Comparison of ENCODE assay signal across 21 cellular contexts in genomic region chr7:130342701-130343380, GRCh38. TPM values are rescaled to one million over a fixed set of nuclear protein-coding genes. Genes with fewer than 3 reads are reported as not detected.
DNase-seq lines count a peak whose midpoint lies in the region; ATAC-seq, FAIRE-seq and TF ChIP-seq lines count a peak whose summit lies in the region.
"Had no signal": no experiment of that assay in that cellular context is flagged by ENCODE, and none has a peak within 500 bp of the region (broad histone marks: within the 10 kb centered on the region; RNA-seq: fewer than 3 reads in every experiment).

No MANE protein-coding gene starts in this region.

- peak; percentile 34 for FAIRE-seq in astrocyte (lab: Jason Lieb, UNC)
- FAIRE-seq: A204.1, G401.6, GM12892, HTR-8/SVneo had no signal

- ATAC-seq in GM18505 (IDR thresholded peaks at IDR 0.05; ENCODE audit: unreplicated experiment): no peak
- ATAC-seq: GM23338, HCT116 had no signal

- H3K4me3 ChIP-seq in Caco-2 (ENCODE audit: low read depth, low read length) (no peak overlapping the region), astrocyte (ENCODE audit: insufficient read depth, low read depth, low read length) (no peak overlapping the region)
- H3K4me3 ChIP-seq: GM23338 had no signal

- H3K4me1 Mint-ChIP-seq in Caco-2 (ENCODE audit: low read depth, unreplicated experiment) (peaks cover 18% of the 10 kb centered on the region), astrocyte (ENCODE audit: low read depth, unreplicated experiment) (peaks cover 8% of the 10 kb centered on the region), nephron (peaks cover 42% of the 10 kb centered on the region)
- H3K4me1 Mint-ChIP-seq: CD4-positive, alpha-beta memory T cell; IgD-negative memory B cell had no signal

- H3K36me3 ChIP-seq in Caco-2 (ENCODE audit: control insufficient read depth, insufficient read depth, low read length) (no peaks in the 10 kb centered on the region), astrocyte (ENCODE audit: insufficient read depth, low read length) (no peaks in the 10 kb centered on the region)

- H3K27ac ChIP-seq in astrocyte (ENCODE audit: low read depth, low read length): no peak overlapping the region
- H3K27ac ChIP-seq: C4-2B had no signal

- BruUV-seq in Caco-2 (replicated peaks; lab: Mats Ljungman, UMichigan): no TSS peak

- no peaks in the 10 kb centered on the region for H3K79me2 ChIP-seq in astrocyte (ENCODE audit: insufficient read depth, low read length)

- H3K27me3 Mint-ChIP-seq in Caco-2 (ENCODE audit: insufficient read depth, unreplicated experiment): no peaks in the 10 kb centered on the region
- H3K27me3 Mint-ChIP-seq in astrocyte (ENCODE audit: low read depth, unreplicated experiment): peaks cover 3% of the 10 kb centered on the region
- H3K27me3 Mint-ChIP-seq in nephron (ENCODE audit: low read depth): no peaks in the 10 kb centered on the region

- H3K9me3 Mint-ChIP-seq in Caco-2 (ENCODE audit: unreplicated experiment) (no peaks in the 10 kb centered on the region), astrocyte (ENCODE audit: unreplicated experiment) (no peaks in the 10 kb centered on the region), nephron (peaks cover 3% of the 10 kb centered on the region)
- H3K9me3 Mint-ChIP-seq: GM23338 had no signal

- no peak overlapping the region for H3K4me2 ChIP-seq in astrocyte (ENCODE audit: low read length)
- H3K4me2 ChIP-seq: GM23338 had no signal

- peaks cover 7% of the 10 kb centered on the region; the same call in 1 of the 2 replicates for H3K9me3 ChIP-seq in Caco-2
- H3K9me3 ChIP-seq in astrocyte (ENCODE audit: insufficient read depth, low read depth, low read length): no peaks in the 10 kb centered on the region

- H3K4me3 Mint-ChIP-seq in Caco-2 (ENCODE audit: unreplicated experiment) (peak overlapping the region; percentile 39), astrocyte (ENCODE audit: unreplicated experiment) (no peak overlapping the region), nephron (no peak overlapping the region)
- H3K4me3 Mint-ChIP-seq: CD4-positive, alpha-beta memory T cell; GM23338; IgD-negative memory B cell had no signal

- DNase-seq in Caco-2: peak in 1 of 2 experiments; percentile 22
- peak; percentile 39 for DNase-seq in DMS53 treated with DMSO at 0.1 percent for 48 hours (lab: John Stamatoyannopoulos, UW; ENCODE audit: unreplicated experiment)
- no peak for DNase-seq in astrocyte (ENCODE audit: low read depth)
- DNase-seq in NCI-H2227 (lab: John Stamatoyannopoulos, UW; ENCODE audit: unreplicated experiment): no peak
- no peak for DNase-seq in SK-N-DZ (ENCODE audit: low spot score)
- DNase-seq in GOT3 (lab: John Stamatoyannopoulos, UW): no peak
- DNase-seq: ACHN; Calu3; CD4-positive, alpha-beta memory T cell; H7; KG1 had no signal

- intact Hi-C loops in Caco-2 (cut with micrococcal nuclease; ENCODE audit: unreplicated experiment): no loop called here

- no peaks in the 10 kb centered on the region for H4K20me1 ChIP-seq in astrocyte (ENCODE audit: insufficient read depth, low read length)

- H3K4me1 ChIP-seq in Caco-2 (peaks cover 20% of the 10 kb centered on the region; the same call in 1 of the 2 replicates), astrocyte (ENCODE audit: insufficient read depth, low read length) (no peaks in the 10 kb centered on the region)

- H3K36me3 Mint-ChIP-seq in Caco-2 (ENCODE audit: insufficient read depth, unreplicated experiment) (no peaks in the 10 kb centered on the region), astrocyte (ENCODE audit: low read depth, unreplicated experiment) (no peaks in the 10 kb centered on the region), nephron (ENCODE audit: low read depth) (no peaks in the 10 kb centered on the region)
- H3K36me3 Mint-ChIP-seq: CD4-positive, alpha-beta memory T cell; IgD-negative memory B cell had no signal

- TF ChIP-seq POLR2A in GM18505 (IDR thresholded peaks at IDR 0.05; ENCODE audit: borderline replicate concordance, extremely low read depth, insufficient read depth, insufficient read length): no peak

- no peaks in the 10 kb centered on the region for H3K27me3 ChIP-seq in Caco-2 (replicated peaks; ENCODE audit: control insufficient read depth, insufficient read depth, low read length)
- H3K27me3 ChIP-seq in astrocyte (ENCODE audit: insufficient read depth, low read length): no peaks in the 10 kb centered on the region

- CTCF ChIA-PET in Caco-2 (lab: Charles Lee): no interaction called here

- no peak for TF ChIP-seq CTCF in Caco-2 (IDR thresholded peaks at IDR 0.05; ENCODE audit: insufficient read depth in 1 of 2, low read depth in 1 of 2, low read length in 1 of 2, severe bottlenecking in 1 of 2, unreplicated experiment in 1 of 2)
- no peak for TF ChIP-seq CTCF in astrocyte (IDR thresholded peaks at IDR 0.05; ENCODE audit: insufficient read depth, low read depth, low read length)
- no peak for TF ChIP-seq CTCF in nephron (IDR thresholded peaks at IDR 0.05; ENCODE audit: unreplicated experiment in 3 of 3)

- no peak overlapping the region for H3K9ac ChIP-seq in astrocyte (ENCODE audit: low read length)

- H3K27ac Mint-ChIP-seq in Caco-2 (ENCODE audit: unreplicated experiment): peak overlapping the region; percentile 66
- H3K27ac Mint-ChIP-seq in astrocyte (ENCODE audit: unreplicated experiment): no peak overlapping the region
- H3K27ac Mint-ChIP-seq in nephron: peak overlapping the region in 2 of 3 experiments; percentile 56 to 82
- H3K27ac Mint-ChIP-seq: CD4-positive, alpha-beta memory T cell; GM23338; IgD-negative memory B cell had no signal

- POLR2A ChIA-PET in Caco-2 (lab: Charles Lee): no interaction called here

- H2AFZ ChIP-seq in astrocyte (ENCODE audit: low read depth, low read length): no peak overlapping the region
- H2AFZ ChIP-seq: GM23338 had no signal

RNA-seq across cellular contexts. Expression of gene CPA5, which starts 1.8 kb away (rescaled TPM):
- not detected in 2 replicates for total RNA-seq in Caco-2 (2022)
- not detected in 2 replicates for total RNA-seq in astrocyte
- polyA plus RNA-seq in SK-N-DZ (2014; cell fraction: cytosol; rRNA removed): not detected in 2 replicates
- 0.20 TPM in 1 of 2 replicates, not detected in the other for polyA plus RNA-seq in SK-N-DZ (2014; cell fraction: nucleus; rRNA removed)
- total RNA-seq: Calu3; CD4-positive, alpha-beta memory T cell; GM23338 had no signal
- polyA plus RNA-seq: GM23338, IgD-negative memory B cell had no signal

RNA-seq across cellular contexts. Expression of gene CPA1, which starts 37.5 kb away (rescaled TPM):
- total RNA-seq in Caco-2 (2022): not detected in 2 replicates
- not detected in 2 replicates for total RNA-seq in astrocyte
- polyA plus RNA-seq in SK-N-DZ (2014; cell fraction: cytosol; rRNA removed): 0.67 and 0.76 TPM in 2 replicates
- polyA plus RNA-seq in SK-N-DZ (2014; cell fraction: nucleus; rRNA removed): 2.3 and 3.1 TPM in 2 replicates
- total RNA-seq: Calu3; CD4-positive, alpha-beta memory T cell; GM23338 had no signal
- polyA plus RNA-seq: CD4-positive, alpha-beta memory T cell; GM23338; IgD-negative memory B cell had no signal

RNA-seq across cellular contexts. Expression of gene CPA4, which starts 49.9 kb away (rescaled TPM):
- total RNA-seq in Caco-2 (2022): 0.59 and 0.72 TPM in 2 replicates
- total RNA-seq in astrocyte: 98.6 and 111 TPM in 2 replicates
- not detected in 2 replicates for polyA plus RNA-seq in SK-N-DZ (2014; cell fraction: cytosol; rRNA removed)
- 0.21 TPM in 1 of 2 replicates, not detected in the other for polyA plus RNA-seq in SK-N-DZ (2014; cell fraction: nucleus; rRNA removed)
- total RNA-seq: Calu3; CD4-positive, alpha-beta memory T cell; GM23338; H7 had no signal
- polyA plus RNA-seq: CD4-positive, alpha-beta memory T cell; GM23338; IgD-negative memory B cell had no signal

Comparison
In these comparisons a context has a peak if more than half of its experiments do, and no peak if none do; other contexts are left out.
1. RNA of gene CPA4, which starts 49.9 kb away (total RNA-seq): 98.6 to 111 TPM in astrocyte; 0.59 to 0.72 TPM in Caco-2; every median in the first group is over 10 times any median in the second.